25 cellular contexts compared by ENCODE assay signal in the genomic region with DNA sequence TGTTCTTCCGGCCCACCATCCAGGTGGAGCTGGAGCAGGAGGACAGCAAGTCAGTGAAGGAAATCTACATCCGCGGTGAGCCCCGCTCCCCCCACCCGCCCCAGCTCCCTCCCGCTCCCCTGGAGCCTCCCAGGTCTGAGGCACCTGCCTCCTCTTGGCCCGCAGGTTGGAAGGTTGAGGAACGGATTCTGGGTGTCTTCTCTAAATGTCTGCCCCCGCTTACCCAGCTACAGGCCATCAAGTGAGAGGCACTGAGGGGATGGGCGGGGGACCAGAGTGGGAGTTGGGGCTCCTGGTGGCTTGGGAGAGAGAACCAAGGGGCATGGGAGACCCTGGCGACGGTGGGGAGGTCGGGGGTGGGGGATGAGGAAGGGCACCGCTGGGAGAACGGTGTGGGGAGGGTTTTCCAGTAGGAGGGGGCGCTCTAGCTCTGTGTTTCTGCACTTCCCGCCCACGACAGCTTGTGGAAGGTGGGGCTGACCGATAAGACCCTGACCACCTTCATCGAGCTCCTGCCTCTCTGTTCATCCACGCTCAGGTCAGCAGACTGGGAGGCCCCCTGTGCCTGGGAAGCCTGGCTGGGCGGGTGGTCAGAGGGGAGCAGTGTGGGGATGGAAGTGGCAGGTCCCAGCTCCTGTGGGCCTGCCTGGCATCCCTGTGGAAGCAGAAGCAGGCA. TPM values are rescaled to one million over a fixed set of nuclear protein-coding genes. Genes with fewer than 3 reads are reported as not detected.
DNase-seq lines count a peak whose midpoint lies in the region; ATAC-seq lines count a peak whose summit lies in the region.
"Had no signal": no experiment of that assay in that cellular context is flagged by ENCODE, and none has a peak within 500 bp of the region (broad histone marks: within the 10 kb centered on the region; RNA-seq: fewer than 3 reads in every experiment).

No MANE protein-coding gene starts in this region.

- no peak overlapping the region for H2BK5ac ChIP-seq in neuronal stem cell (ENCODE audit: low read length)

- H3K36me3 ChIP-seq in NT2/D1 (ENCODE audit: insufficient read depth, insufficient read length, low read length) (no peaks in the 10 kb centered on the region), iPS-15b (ENCODE audit: control insufficient read depth, insufficient read depth, low read length) (no peaks in the 10 kb centered on the region), neuronal stem cell (replicated peaks in 1 of 2; ENCODE audit: control insufficient read depth in 2 of 2, insufficient read depth in 2 of 2, low read length in 2 of 2) (no peaks in the 10 kb centered on the region)
- H3K36me3 ChIP-seq: HAP-1, right atrium auricular region had no signal

- no peaks in the 10 kb centered on the region for H3K9me3 ChIP-seq in NT2/D1 (ENCODE audit: insufficient read depth, low read length)
- H3K9me3 ChIP-seq in iPS-15b (ENCODE audit: control insufficient read depth, insufficient read depth, low read length) = no peaks in the 10 kb centered on the region
- peaks cover 2 to 3% of the 10 kb centered on the region in 2 donors for H3K9me3 ChIP-seq in neuronal stem cell (replicated peaks in 1 of 2; ENCODE audit: control insufficient read depth in 2 of 2, insufficient read depth in 1 of 2, low read depth in 1 of 2, low read length in 2 of 2)
- H3K9me3 ChIP-seq: HAP-1, right atrium auricular region had no signal

- peaks cover 14% of the 10 kb centered on the region for H3K4me1 ChIP-seq in NT2/D1 (ENCODE audit: insufficient read depth, insufficient read length)
- H3K4me1 ChIP-seq in iPS-15b (ENCODE audit: control insufficient read depth, insufficient read depth, low read length) = no peaks in the 10 kb centered on the region
- peaks cover 6 to 7% of the 10 kb centered on the region in 2 donors for H3K4me1 ChIP-seq in neuronal stem cell (ENCODE audit: control insufficient read depth in 2 of 2, insufficient read depth in 1 of 2, low read depth in 1 of 2, low read length in 2 of 2)
- H3K4me1 ChIP-seq: HAP-1 had no signal

- H4K8ac ChIP-seq in neuronal stem cell (ENCODE audit: low read depth, low read length) = no peak overlapping the region

- peaks cover 99% of the 10 kb centered on the region for H3K27me3 ChIP-seq in NT2/D1 (ENCODE audit: insufficient read depth, insufficient read length)
- H3K27me3 ChIP-seq in iPS-15b (ENCODE audit: control insufficient read depth, insufficient read depth, low read length) = peaks cover 96% of the 10 kb centered on the region
- H3K27me3 ChIP-seq in neuronal stem cell (ENCODE audit: control insufficient read depth in 3 of 3, insufficient read depth in 3 of 3, low read depth in 1 of 3, low read length in 3 of 3) = peaks cover 55 to 99% (median 87%) of the 10 kb centered on the region in 3 experiments

- DNase-seq in NCI-H82 (lab: John Stamatoyannopoulos, UW) = peak; percentile 36
- DNase-seq in NCI-H82 treated with DMSO at 0.1 percent for 48 hours (lab: John Stamatoyannopoulos, UW; ENCODE audit: unreplicated experiment) = no peak
- DNase-seq in NT2/D1 (ENCODE audit: low read depth, low spot score) = no peak
- no peak for DNase-seq in neuronal stem cell (ENCODE audit: low spot score)
- DNase-seq in stimulated activated naive CD4-positive, alpha-beta T cell treated with Interleukin-2 at 50 U/mL for 16 hours (lab: John Stamatoyannopoulos, UW) = no peak
- no peak for DNase-seq in epidermal melanocyte (ENCODE audit: insufficient read length, low spot score)
- DNase-seq: activated CD4-positive, alpha-beta memory T cell treated with anti-CD3 and anti-CD28 coated beads for 36 hours; activated CD4-positive, alpha-beta T cell treated with anti-CD3 and anti-CD28 coated beads for 1 hour; activated T-cell treated with anti-CD3 and anti-CD28 coated beads, Interleukin-2, amount 50 U/mL, for 72 hours; CD4-positive, CD25-positive, alpha-beta regulatory T cell; cortex of kidney; effector memory CD4-positive, alpha-beta T cell; erythroblast; NCI-H1048; NCI-H187; NK-92 treated with Interleukin-12 subunit alpha and Interleukin-12 subunit beta, amount 100 ng/mL, for 24 hours; stimulated activated naive CD8-positive, alpha-beta T cell treated with anti-CD3 and anti-CD28 coated beads, Interleukin-15, Interleukin-2, amounts not matched to agents 100 U/mL and 50 U/mL, for 24 hours; T-helper 2 cell had no signal

- no peak overlapping the region for H4K91ac ChIP-seq in neuronal stem cell (ENCODE audit: low read depth, low read length, poor library complexity)

- H3K4ac ChIP-seq in neuronal stem cell (ENCODE audit: low read length) = peak overlapping the region; percentile 57

- peak overlapping the region; percentile 73 for H2BK15ac ChIP-seq in neuronal stem cell (ENCODE audit: low read length)

- H2BK120ac ChIP-seq in neuronal stem cell (ENCODE audit: low read depth, low read length) = no peak overlapping the region

- peak overlapping the region; percentile 70 for H2AK5ac ChIP-seq in neuronal stem cell (ENCODE audit: low read depth, low read length)

- ATAC-seq in HG03571 (IDR thresholded peaks at IDR 0.05; ENCODE audit: unreplicated experiment) = no peak
- ATAC-seq: activated T-cell treated with anti-CD3 and anti-CD28 coated beads, Interleukin-2, amount 50 U/mL, for 72 hours; Right ventricle myocardium inferior; stimulated activated naive CD8-positive, alpha-beta T cell treated with anti-CD3 and anti-CD28 coated beads, Interleukin-15, Interleukin-2, amounts not matched to agents 100 U/mL and 50 U/mL, for 24 hours had no signal

- H3K79me1 ChIP-seq in neuronal stem cell (ENCODE audit: low read depth, low read length) = no peaks in the 10 kb centered on the region

- H2BK12ac ChIP-seq in neuronal stem cell (ENCODE audit: low read length) = no peak overlapping the region

- peak overlapping the region; percentile 70 for H3K18ac ChIP-seq in neuronal stem cell (ENCODE audit: low read length)

- H3K4me2 ChIP-seq in neuronal stem cell (ENCODE audit: insufficient read depth, low read length, poor library complexity, severe bottlenecking) = no peak overlapping the region

- H3K9ac ChIP-seq in NT2/D1 (ENCODE audit: insufficient read length, low read depth) (peak overlapping the region; percentile 69), iPS-15b (ENCODE audit: low read depth, low read length) (no peak overlapping the region), neuronal stem cell (ENCODE audit: low read depth, low read length, poor library complexity) (no peak overlapping the region)

- peak overlapping the region; percentile 14 for H3K14ac ChIP-seq in neuronal stem cell (ENCODE audit: low read length)

- no CpG with 5 or more reads among the region's 22 CpGs for WGBS in neuronal stem cell (ENCODE audit: extremely low coverage in 2 of 2, insufficient read length in 2 of 2, insufficient replicate concordance in 1 of 2), 2 donors

- no peak overlapping the region for H3K27ac ChIP-seq in neuronal stem cell (replicated peaks; ENCODE audit: low read length)
- H3K27ac ChIP-seq: right atrium auricular region had no signal

- peak overlapping the region; percentile 68 for H3K23ac ChIP-seq in neuronal stem cell (ENCODE audit: low read depth, low read length, poor library complexity)

- H3K4me3 ChIP-seq in NT2/D1 (ENCODE audit: insufficient read length, low read depth) = peak overlapping the region; percentile 48
- H3K4me3 ChIP-seq in iPS-15b (ENCODE audit: low read depth, low read length) = peak overlapping the region; percentile 53
- H3K4me3 ChIP-seq in neuronal stem cell (ENCODE audit: low read length in 2 of 2) = no peak overlapping the region
- H3K4me3 ChIP-seq: HAP-1 had no signal

- H2AFZ ChIP-seq in neuronal stem cell (ENCODE audit: low read length) = peak overlapping the region; percentile 69

RNA-seq across cellular contexts. Expression of a gene that starts 4.2 kb away (rescaled TPM):
- 0.03 TPM for polyA plus RNA-seq in neuronal stem cell (2013, experiment 1 of 2)
- 0.01 TPM for polyA plus RNA-seq in neuronal stem cell (2013, experiment 2 of 2)
- polyA plus RNA-seq: CD4-positive, CD25-positive, alpha-beta regulatory T cell; smooth muscle cell; urinary bladder had no signal

RNA-seq across cellular contexts. Expression of a gene that starts 31.1 kb away (rescaled TPM):
- polyA plus RNA-seq in neuronal stem cell (2013, experiment 1 of 2) = 0.78 TPM
- 0.62 TPM for polyA plus RNA-seq in neuronal stem cell (2013, experiment 2 of 2)
- polyA plus RNA-seq: CD4-positive, CD25-positive, alpha-beta regulatory T cell had no signal

Comparison
In these comparisons a context has a peak if more than half of its experiments do, and no peak if none do; other contexts are left out.
1. H3K4me3 ChIP-seq: peak in NT2/D1 (single experiment) and iPS-15b (single experiment); none in neuronal stem cell (0 of 2).